Comparison of ENCODE assay signal across 31 cellular contexts in the genomic region with DNA sequence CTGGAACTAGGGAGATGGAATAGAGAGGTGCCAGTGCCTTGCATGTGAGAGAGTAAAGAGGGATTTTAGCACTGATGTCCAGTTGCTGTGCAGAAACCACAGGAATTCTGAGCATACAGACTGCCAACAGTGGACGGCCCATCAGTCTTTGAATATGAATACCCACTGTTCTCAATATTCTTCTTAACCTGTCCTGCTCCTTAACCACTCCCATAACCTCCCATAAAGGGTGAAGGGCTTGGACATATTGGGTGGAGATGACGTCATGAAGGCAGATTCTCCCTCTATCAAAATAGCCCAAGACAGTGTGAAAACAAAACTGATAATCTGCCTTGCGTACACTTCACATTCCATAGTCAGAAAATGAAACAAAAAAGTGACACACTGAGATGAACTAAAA.
DNase-seq lines count a peak whose midpoint lies in the region; ATAC-seq, FAIRE-seq and TF ChIP-seq lines count a peak whose summit lies in the region.
"Had no signal": no experiment of that assay in that cellular context is flagged by ENCODE, and none has a peak within 500 bp of the region (broad histone marks: within the 10 kb centered on the region; RNA-seq: fewer than 3 reads in every experiment).

No MANE protein-coding gene starts in this region.

- WGBS in mammary epithelial cell (ENCODE audit: low coverage, missing lambda C conversion rate), result 66% methylated on average over 3 of the region's 3 CpGs
- WGBS in smooth muscle cell (ENCODE audit: low lambda C conversion rate), result 53% methylated on average over 3 of the region's 3 CpGs

- H3K4me1 ChIP-seq in mammary epithelial cell (ENCODE audit: insufficient read depth, low read length), result no peaks in the 10 kb centered on the region
- no peaks in the 10 kb centered on the region for H3K4me1 ChIP-seq in breast epithelium
- H3K4me1 ChIP-seq in astrocyte (ENCODE audit: insufficient read depth, low read length), result no peaks in the 10 kb centered on the region
- no peaks in the 10 kb centered on the region for H3K4me1 ChIP-seq in effector memory CD4-positive, alpha-beta T cell (ENCODE audit: control insufficient read depth, insufficient read depth, low read length, poor library complexity, severe bottlenecking)
- no peaks in the 10 kb centered on the region for H3K4me1 ChIP-seq in smooth muscle cell (ENCODE audit: low read depth)
- H3K4me1 ChIP-seq: BE2C, HAP-1 had no signal

- H2AFZ ChIP-seq in mammary epithelial cell (ENCODE audit: low read depth, low read length) (peak overlapping the region; percentile 58), astrocyte (ENCODE audit: low read depth, low read length) (peak overlapping the region; percentile 51), smooth muscle cell (ENCODE audit: low read depth) (no peak overlapping the region)

- intact Hi-C loops in mammary epithelial cell (cut with micrococcal nuclease) (no loop called here), breast epithelium (cut with DNase I; ENCODE audit: low total_unique reads) (no loop called here)

- DNase-seq in mammary epithelial cell (no peak), breast epithelium (ENCODE audit: low spot score in 2 of 2) (no peak), astrocyte (ENCODE audit: low read depth) (peak; percentile 39), iris pigment epithelial cell (ENCODE audit: low read depth) (peak; percentile 22), Kasumi-1 (lab: John Stamatoyannopoulos, UW) (no peak), smooth muscle cell (lab: John Stamatoyannopoulos, UW; ENCODE audit: unreplicated experiment) (no peak)
- DNase-seq in effector memory CD4-positive, alpha-beta T cell, result no peak
- DNase-seq: activated CD4-positive, alpha-beta T cell treated with anti-CD3 and anti-CD28 coated beads, Interleukin-2, amount 50 U/mL, for 1 hour; activated naive CD4-positive, alpha-beta T cell treated with anti-CD3 and anti-CD28 coated beads, Interleukin-2, amount 50 U/mL, for 16 hours; aorta; BE2C; DMS53; foreskin fibroblast; GF-D8; naive thymus-derived CD8-positive, alpha-beta T cell; NCI-H1105; NCI-H2029 treated with DMSO at 0.1 percent for 48 hours; NCI-H345; NCI-H774; OCI-M1; ovary; retina; SW 1271; T1000 had no signal

- no peaks in the 10 kb centered on the region for H3F3A ChIP-seq in smooth muscle cell (ENCODE audit: low read depth)

- H3K27me3 Mint-ChIP-seq in astrocyte (ENCODE audit: low read depth, unreplicated experiment), result no peaks in the 10 kb centered on the region
- H3K27me3 Mint-ChIP-seq: naive thymus-derived CD8-positive, alpha-beta T cell; stimulated activated naive CD8-positive, alpha-beta T cell treated with anti-CD3 and anti-CD28 coated beads, Interleukin-15, Interleukin-2, amounts not matched to agents 100 ng/mL and 50 ng/mL, for 24 hours had no signal

- H3K4me2 ChIP-seq in mammary epithelial cell (ENCODE audit: insufficient read depth, low read depth, low read length), result no peak overlapping the region
- H3K4me2 ChIP-seq in astrocyte (ENCODE audit: low read length), result peak overlapping the region; percentile 41
- H3K4me2 ChIP-seq in smooth muscle cell, result no peak overlapping the region

- no peaks in the 10 kb centered on the region for H3K36me3 Mint-ChIP-seq in astrocyte (ENCODE audit: low read depth, unreplicated experiment)
- H3K36me3 Mint-ChIP-seq: naive thymus-derived CD8-positive, alpha-beta T cell had no signal

- H3K27me3 ChIP-seq in mammary epithelial cell (ENCODE audit: insufficient read depth, low read length), result no peaks in the 10 kb centered on the region
- H3K27me3 ChIP-seq in breast epithelium, result no peaks in the 10 kb centered on the region
- no peaks in the 10 kb centered on the region for H3K27me3 ChIP-seq in astrocyte (ENCODE audit: insufficient read depth, low read length)
- no peaks in the 10 kb centered on the region for H3K27me3 ChIP-seq in effector memory CD4-positive, alpha-beta T cell (replicated peaks; ENCODE audit: control insufficient read depth, insufficient read depth, low read length, poor library complexity, severe bottlenecking)
- no peaks in the 10 kb centered on the region for H3K27me3 ChIP-seq in smooth muscle cell (ENCODE audit: low read depth)
- H3K27me3 ChIP-seq: BE2C, ovary had no signal

- H3K9me3 ChIP-seq in mammary epithelial cell (replicated peaks; ENCODE audit: insufficient read depth, low read length) (no peaks in the 10 kb centered on the region), breast epithelium (no peaks in the 10 kb centered on the region), astrocyte (ENCODE audit: insufficient read depth, low read depth, low read length) (no peaks in the 10 kb centered on the region), smooth muscle cell (replicated peaks; ENCODE audit: low read depth) (no peaks in the 10 kb centered on the region)
- no peaks in the 10 kb centered on the region for H3K9me3 ChIP-seq in effector memory CD4-positive, alpha-beta T cell (ENCODE audit: control insufficient read depth, low read length)
- H3K9me3 ChIP-seq: BE2C, HAP-1, ovary had no signal

- no peaks in the 10 kb centered on the region for H3K36me3 ChIP-seq in mammary epithelial cell (ENCODE audit: insufficient read depth, low read length)
- no peaks in the 10 kb centered on the region for H3K36me3 ChIP-seq in breast epithelium
- H3K36me3 ChIP-seq in astrocyte (ENCODE audit: insufficient read depth, low read length), result no peaks in the 10 kb centered on the region
- no peaks in the 10 kb centered on the region for H3K36me3 ChIP-seq in effector memory CD4-positive, alpha-beta T cell (ENCODE audit: control insufficient read depth, insufficient read depth, low read length)
- H3K36me3 ChIP-seq in smooth muscle cell (ENCODE audit: low read depth), result no peaks in the 10 kb centered on the region
- H3K36me3 ChIP-seq: BE2C, HAP-1, ovary had no signal

- H3K27ac ChIP-seq in mammary epithelial cell (ENCODE audit: insufficient read depth, low read depth, low read length) (no peak overlapping the region), breast epithelium (no peak overlapping the region), astrocyte (ENCODE audit: low read depth, low read length) (no peak overlapping the region), smooth muscle cell (ENCODE audit: low read depth) (no peak overlapping the region)
- no peak overlapping the region for H3K27ac ChIP-seq in effector memory CD4-positive, alpha-beta T cell (ENCODE audit: insufficient read depth, low read length, poor library complexity, severe bottlenecking)
- H3K27ac ChIP-seq: 22Rv1, epithelial cell of prostate, HL-60, ovary had no signal

- H3K9me3 Mint-ChIP-seq in astrocyte (ENCODE audit: unreplicated experiment), result no peaks in the 10 kb centered on the region

- H3K79me2 ChIP-seq in mammary epithelial cell (ENCODE audit: insufficient read depth, low read length), result no peaks in the 10 kb centered on the region
- no peaks in the 10 kb centered on the region for H3K79me2 ChIP-seq in astrocyte (ENCODE audit: insufficient read depth, low read length)
- no peaks in the 10 kb centered on the region for H3K79me2 ChIP-seq in smooth muscle cell (ENCODE audit: low read depth)

- peak overlapping the region; percentile 22 for H3K27ac Mint-ChIP-seq in astrocyte (ENCODE audit: unreplicated experiment)
- H3K27ac Mint-ChIP-seq: naive thymus-derived CD8-positive, alpha-beta T cell; stimulated activated naive CD8-positive, alpha-beta T cell treated with anti-CD3 and anti-CD28 coated beads, Interleukin-15, Interleukin-2, amounts not matched to agents 100 ng/mL and 50 ng/mL, for 24 hours had no signal

- CTCF ChIA-PET in mammary epithelial cell (lab: Charles Lee; ENCODE audit: low non-redundant PET), result no interaction called here

- no peak overlapping the region for H3K4me3 Mint-ChIP-seq in astrocyte (ENCODE audit: unreplicated experiment)
- H3K4me3 Mint-ChIP-seq: naive thymus-derived CD8-positive, alpha-beta T cell; stimulated activated naive CD8-positive, alpha-beta T cell treated with anti-CD3 and anti-CD28 coated beads, Interleukin-15, Interleukin-2, amounts not matched to agents 100 ng/mL and 50 ng/mL, for 24 hours had no signal

- BruUV-seq in mammary epithelial cell (replicated peaks; lab: Mats Ljungman, UMichigan), result no TSS peak

- peaks cover 7% of the 10 kb centered on the region for H3K4me1 Mint-ChIP-seq in astrocyte (ENCODE audit: low read depth, unreplicated experiment)
- H3K4me1 Mint-ChIP-seq: naive thymus-derived CD8-positive, alpha-beta T cell had no signal

- no peak overlapping the region for H3K9ac ChIP-seq in mammary epithelial cell (ENCODE audit: insufficient read depth, low read length)
- no peak overlapping the region for H3K9ac ChIP-seq in astrocyte (ENCODE audit: low read length)
- H3K9ac ChIP-seq in smooth muscle cell (ENCODE audit: low read depth), result no peak overlapping the region

- TF ChIP-seq CTCF in mammary epithelial cell (conservative IDR thresholded peaks at IDR 0.05 in 1 of 2, IDR thresholded peaks at IDR 0.05 in 1 of 2; ENCODE audit: extremely low read depth in 1 of 2, insufficient read depth in 1 of 2, low read depth in 1 of 2, low read length in 2 of 2) (no peak), breast epithelium (IDR thresholded peaks at IDR 0.05) (no peak), astrocyte (IDR thresholded peaks at IDR 0.05; ENCODE audit: insufficient read depth, low read depth, low read length) (no peak), smooth muscle cell (IDR thresholded peaks at IDR 0.05; ENCODE audit: borderline replicate concordance, insufficient read depth, poor library complexity, severe bottlenecking) (no peak)

- no peak for TF ChIP-seq POLR2A in breast epithelium (IDR thresholded peaks at IDR 0.05)

- H3K4me3 ChIP-seq in mammary epithelial cell (replicated peaks in 1 of 3; ENCODE audit: insufficient read depth in 1 of 3, low read depth in 2 of 3, low read length in 3 of 3) (no peak overlapping the region), breast epithelium (no peak overlapping the region), astrocyte (ENCODE audit: insufficient read depth, low read depth, low read length) (no peak overlapping the region), smooth muscle cell (no peak overlapping the region)
- H3K4me3 ChIP-seq in effector memory CD4-positive, alpha-beta T cell (ENCODE audit: insufficient read depth, low read depth, low read length, poor library complexity, severe bottlenecking), result no peak overlapping the region
- H3K4me3 ChIP-seq: HAP-1, ovary had no signal

- dilution Hi-C loops in mammary epithelial cell (cut with HindIII; ENCODE audit: low sequenced_read_pairs), result no loop called here

- in situ Hi-C loops in mammary epithelial cell (cut with MboI; ENCODE audit: low sequenced_read_pairs in 2 of 2), result no loop called here

- ATAC-seq in HG03439 (IDR thresholded peaks at IDR 0.05; ENCODE audit: unreplicated experiment), result no peak
- ATAC-seq: naive thymus-derived CD8-positive, alpha-beta T cell; Right ventricle myocardium inferior had no signal

- no peak for FAIRE-seq in astrocyte (lab: Jason Lieb, UNC)

- H4K20me1 ChIP-seq in mammary epithelial cell (ENCODE audit: insufficient read depth, low read length), result no peaks in the 10 kb centered on the region
- H4K20me1 ChIP-seq in astrocyte (ENCODE audit: insufficient read depth, low read length), result no peaks in the 10 kb centered on the region
- no peaks in the 10 kb centered on the region for H4K20me1 ChIP-seq in smooth muscle cell (ENCODE audit: low read depth)

Comparison
In these comparisons a context has a peak if more than half of its experiments do, and no peak if none do; other contexts are left out.
1. DNase-seq: peak in astrocyte (single experiment) and iris pigment epithelial cell (single experiment); none in mammary epithelial cell (single experiment), breast epithelium (0 of 2), Kasumi-1 (0 of 2), effector memory CD4-positive, alpha-beta T cell (0 of 3) and smooth muscle cell (single experiment).